In genomic region chr4:127210877-127211276, GRCh38 we compare ENCODE assay signal across 23 cellular contexts.
DNase-seq lines count a peak whose midpoint lies in the region; ATAC-seq, FAIRE-seq and TF ChIP-seq lines count a peak whose summit lies in the region.
"Had no signal": no experiment of that assay in that cellular context is flagged by ENCODE, and none has a peak within 500 bp of the region (broad histone marks: within the 10 kb centered on the region; RNA-seq: fewer than 3 reads in every experiment).

No MANE protein-coding gene starts in this region.

- H2BK15ac ChIP-seq in IMR-90 (ENCODE audit: low read depth, low read length), result no peak overlapping the region

- no peak overlapping the region for H2AFZ ChIP-seq in IMR-90 (replicated peaks; ENCODE audit: low read length, poor library complexity)

- no peak for DNase-seq in IMR-90
- DNase-seq in left lobe of liver (ENCODE audit: low spot score), result no peak
- DNase-seq in sciatic nerve (ENCODE audit: low spot score), result no peak
- no peak for DNase-seq in kidney glomerular epithelial cell (lab: John Stamatoyannopoulos, UW)
- DNase-seq in DMS53 (lab: John Stamatoyannopoulos, UW), result no peak
- DNase-seq: activated CD8-positive, alpha-beta T cell treated with anti-CD3 and anti-CD28 coated beads for 36 hours; C1 segment of cervical spinal cord; Calu3; caudate nucleus; DND-41; islet precursor cell; MG63; small intestine; stimulated activated CD4-positive, alpha-beta T cell treated with anti-CD3 and anti-CD28 coated beads, Interleukin-1b, Interleukin-23, amount 100 ng/mL, for 48 hours; stimulated activated CD8-positive, alpha-beta memory T cell treated with anti-CD3 and anti-CD28 coated beads, Interleukin-4, amount 100 ng/mL, for 48 hours; stomach had no signal

- no peak overlapping the region for H3K4ac ChIP-seq in IMR-90 (ENCODE audit: low read depth, low read length)

- H3K36me3 ChIP-seq in IMR-90 (ENCODE audit: control insufficient read depth, insufficient read depth, low read length), result no peaks in the 10 kb centered on the region
- H3K36me3 ChIP-seq: ascending aorta, HAP-1, MG63, stomach had no signal

- TF ChIP-seq CTCF in IMR-90 (conservative IDR thresholded peaks at IDR 0.05; ENCODE audit: low read depth, low read length), result no peak

- H3K9ac ChIP-seq in IMR-90 (ENCODE audit: low read depth, low read length), result no peak overlapping the region

- CTCF ChIA-PET in IMR-90 (lab: Yijun Ruan, JAX), result no interaction called here

- H3K9me3 ChIP-seq in IMR-90 (ENCODE audit: control insufficient read depth, insufficient read depth, low read length), result no peaks in the 10 kb centered on the region
- H3K9me3 ChIP-seq: ascending aorta, MG63, stomach had no signal

- ATAC-seq in IMR-90 (ENCODE audit: low read depth) (no peak), left lobe of liver (peak; percentile 45), sciatic nerve (peak; percentile 59), GM21737 (IDR thresholded peaks at IDR 0.05; ENCODE audit: unreplicated experiment) (no peak)
- ATAC-seq: activated CD8-positive, alpha-beta T cell treated with anti-CD3 and anti-CD28 coated beads for 36 hours; activated naive CD4-positive, alpha-beta T cell treated with anti-CD3 and anti-CD28 coated beads, Interleukin-2, amount 50 U/mL, for 72 hours; K562 had no signal

- no peak overlapping the region for H3K4me3 ChIP-seq in IMR-90 (ENCODE audit: insufficient read depth, low read depth, low read length)
- H3K4me3 ChIP-seq: ascending aorta, HAP-1, K562, MG63, stomach had no signal

- intact Hi-C loops in IMR-90 (cut with micrococcal nuclease) (no loop called here), sciatic nerve (cut with DNase I) (no loop called here)

- H2BK120ac ChIP-seq in IMR-90 (ENCODE audit: low read depth, low read length), result no peak overlapping the region

- POLR2A ChIA-PET in IMR-90 (lab: Charles Lee; ENCODE audit: unreplicated experiment), result no interaction called here

- BruUV-seq in IMR-90 (replicated peaks; lab: Mats Ljungman, UMichigan), result no TSS peak

- H4K5ac ChIP-seq in IMR-90 (ENCODE audit: low read depth, low read length), result no peak overlapping the region

- no peak for TF ChIP-seq POLR2A in IMR-90 (IDR thresholded peaks at IDR 0.05; ENCODE audit: low read depth, low read length)

- no peaks in the 10 kb centered on the region for H3K79me1 ChIP-seq in IMR-90 (ENCODE audit: low read depth in 1 of 2, low read length in 2 of 2)

- H3K9me1 ChIP-seq in IMR-90 (ENCODE audit: insufficient read depth, low read length), result no peaks in the 10 kb centered on the region

- WGBS in IMR-90 (ENCODE audit: extremely low coverage in 2 of 2, insufficient read length in 1 of 2), 2 experiments, result no CpG with 5 or more reads among the region's 1 CpG

- no peaks in the 10 kb centered on the region for H3K27me3 ChIP-seq in IMR-90 (ENCODE audit: control insufficient read depth, insufficient read depth, low read length)
- H3K27me3 ChIP-seq: ascending aorta, MG63, stomach had no signal

- no peak overlapping the region for H4K91ac ChIP-seq in IMR-90 (ENCODE audit: insufficient read depth, low read depth, low read length)

- no peak overlapping the region for H3K4me2 ChIP-seq in IMR-90 (ENCODE audit: low read depth, low read length)

- H3K23ac ChIP-seq in IMR-90 (ENCODE audit: low read depth, low read length), result no peak overlapping the region

- in situ Hi-C loops in IMR-90 (cut with MboI; ENCODE audit: low sequenced_read_pairs), result no loop called here

- dilution Hi-C loops in IMR-90 (cut with HindIII; ENCODE audit: low sequenced_read_pairs, unreplicated experiment), result no loop called here

- H4K20me1 ChIP-seq in IMR-90 (ENCODE audit: insufficient read depth, low read length), result no peaks in the 10 kb centered on the region

- H3K27ac ChIP-seq in IMR-90 (ENCODE audit: insufficient read depth, low read length), result no peak overlapping the region
- H3K27ac ChIP-seq: RWPE1 had no signal

- H2AK5ac ChIP-seq in IMR-90 (ENCODE audit: low read depth, low read length), result peak overlapping the region; percentile 4; the same call in 1 of the 2 replicates

- no peak overlapping the region for H3K14ac ChIP-seq in IMR-90 (replicated peaks; ENCODE audit: low read depth, low read length)

- no peak overlapping the region for H2AK9ac ChIP-seq in IMR-90 (replicated peaks; ENCODE audit: low read depth, low read length, poor library complexity)

- no peak overlapping the region for H4K8ac ChIP-seq in IMR-90 (ENCODE audit: low read depth in 2 of 2, low read length in 2 of 2)

- no peak overlapping the region for H3K18ac ChIP-seq in IMR-90 (ENCODE audit: low read depth, low read length)

- no peak for TF ChIP-seq RAD21 in IMR-90 (IDR thresholded peaks at IDR 0.05; ENCODE audit: low read length)

- H2BK5ac ChIP-seq in IMR-90 (ENCODE audit: low read depth, low read length, poor library complexity, severe bottlenecking), result no peak overlapping the region

- H3K56ac ChIP-seq in IMR-90 (ENCODE audit: extremely low read depth, insufficient read depth, low read length), result no peak overlapping the region

- H2BK20ac ChIP-seq in IMR-90 (ENCODE audit: low read depth, low read length), result no peak overlapping the region

- 0 out of 2 replicates have a peak, but pooled peaks cover 2% of the 10 kb centered on the region for H3K4me1 ChIP-seq in IMR-90 (ENCODE audit: control insufficient read depth, insufficient read depth, low read length)

- peak; percentile 77 for FAIRE-seq in endometrium (lab: Jason Lieb, UNC)
- FAIRE-seq: K562, small intestine had no signal

TF ChIP-seq in IMR-90, 13 proteins besides CTCF, POLR2A, EP300 and RAD21:
- TF ChIP-seq SMC3 (IDR thresholded peaks at IDR 0.05; ENCODE audit: low read depth, low read length) (no peak), FOS (IDR thresholded peaks at IDR 0.05; ENCODE audit: low read depth, low read length) (no peak), ELK1 (IDR thresholded peaks at IDR 0.05; ENCODE audit: borderline replicate concordance, low read depth, low read length) (no peak), BHLHE40 (IDR thresholded peaks at IDR 0.05; ENCODE audit: low read depth, low read length) (no peak), MAFK (IDR thresholded peaks at IDR 0.05; ENCODE audit: low read depth, low read length) (no peak), RCOR1 (IDR thresholded peaks at IDR 0.05; ENCODE audit: insufficient replicate concordance, low read length) (no peak)

Comparison
In these comparisons a context has a peak if more than half of its experiments do, and no peak if none do; other contexts are left out.
1. ATAC-seq: peak in left lobe of liver (single experiment) and sciatic nerve (single experiment); none in IMR-90 (single experiment) and GM21737 (single experiment).